ENCODE assay signal across 19 cellular contexts in the genomic region with DNA sequence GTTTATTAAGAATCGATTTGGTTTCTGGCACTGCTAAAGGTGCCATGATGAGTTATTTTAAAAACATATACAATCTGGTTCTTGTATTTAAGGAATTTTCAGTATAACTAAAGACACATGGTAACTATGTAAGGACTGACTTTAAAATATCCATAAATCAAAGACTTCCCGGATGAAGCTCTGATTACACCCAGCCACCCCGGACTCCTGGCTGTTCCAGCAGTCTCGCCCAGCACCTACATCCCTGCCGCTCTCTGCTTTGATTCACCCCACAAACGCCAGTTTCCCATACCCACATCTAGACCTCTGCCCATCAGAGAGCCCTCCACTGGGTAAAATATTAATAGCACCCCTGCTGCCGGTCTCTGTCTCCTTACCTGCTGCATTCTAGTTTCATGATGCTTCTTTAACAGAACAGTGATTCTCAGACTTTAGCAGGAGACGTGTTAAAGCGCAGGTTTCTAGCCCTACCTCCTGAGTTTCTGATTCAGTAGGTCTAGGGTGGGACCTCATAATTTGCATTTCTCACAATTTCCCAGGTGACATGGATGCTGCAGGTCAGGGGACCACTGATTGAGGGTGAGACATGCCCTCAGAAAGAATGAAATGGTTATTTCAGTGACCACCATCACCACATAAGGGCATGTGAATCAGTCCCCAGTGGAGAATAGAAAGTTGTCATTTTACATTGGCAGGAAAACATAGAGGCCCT.
DNase-seq lines count a peak whose midpoint lies in the region; ATAC-seq lines count a peak whose summit lies in the region.
"Had no signal": no experiment of that assay in that cellular context is flagged by ENCODE, and none has a peak within 500 bp of the region (broad histone marks: within the 10 kb centered on the region; RNA-seq: fewer than 3 reads in every experiment).

No MANE protein-coding gene starts in this region.

- H3K9me3 ChIP-seq in T-helper 17 cell (ENCODE audit: control insufficient read depth, low read length, poor library complexity, severe bottlenecking), result no peaks in the 10 kb centered on the region
- H3K9me3 ChIP-seq: BLaER1 treated with 17β-estradiol and CSF1 and Interleukin-3, amounts not matched to agents 10 nM and 100 nM had no signal

- intact Hi-C loops in activated CD4-positive, alpha-beta T cell treated with anti-CD3 and anti-CD28 coated beads for 36 hours (cut with DNase I, micrococcal nuclease), result no loop called here

- DNase-seq in NCI-H1105 (lab: John Stamatoyannopoulos, UW) (no peak), T-helper 17 cell (no peak)
- DNase-seq in activated CD4-positive, alpha-beta T cell treated with anti-CD3 and anti-CD28 coated beads for 36 hours, result no peak
- DNase-seq: activated CD4-positive, CD25-positive, alpha-beta regulatory T cell treated with anti-CD3 and anti-CD28 coated beads, Interleukin-2, amount 50 U/mL, for 72 hours; activated naive CD8-positive, alpha-beta T cell treated with anti-CD3 and anti-CD28 coated beads, Interleukin-2, amount 10 ng/mL, durations not matched to agents 7 days and 5 days; caudate nucleus; DMS153; effector memory CD8-positive, alpha-beta T cell; naive thymus-derived CD4-positive, alpha-beta T cell; NCI-H187; NCI-H524; PC-9; stimulated activated CD4-positive, alpha-beta T cell treated with anti-CD3 and anti-CD28 coated beads, Interleukin-2, amount 100 ng/mL, for 24 hours; T-cell had no signal

- peaks cover 15% of the 10 kb centered on the region for H3K27me3 Mint-ChIP-seq in T-helper 17 cell
- H3K27me3 Mint-ChIP-seq in activated CD4-positive, alpha-beta T cell treated with anti-CD3 and anti-CD28 coated beads for 36 hours, result peaks cover 15% of the 10 kb centered on the region

- H3K4me1 Mint-ChIP-seq in T-helper 17 cell, result no peaks in the 10 kb centered on the region
- H3K4me1 Mint-ChIP-seq in activated CD4-positive, alpha-beta T cell treated with anti-CD3 and anti-CD28 coated beads for 36 hours, result no peaks in the 10 kb centered on the region
- H3K4me1 Mint-ChIP-seq: activated naive CD8-positive, alpha-beta T cell treated with anti-CD3 and anti-CD28 coated beads, Interleukin-2, amount 10 ng/mL, durations not matched to agents 7 days and 5 days; naive thymus-derived CD4-positive, alpha-beta T cell; T-cell had no signal

- CTCF ChIA-PET in activated CD4-positive, alpha-beta T cell treated with anti-CD3 and anti-CD28 coated beads for 36 hours (lab: Charles Lee), result no interaction called here

- POLR2A ChIA-PET in activated CD4-positive, alpha-beta T cell treated with anti-CD3 and anti-CD28 coated beads for 36 hours (lab: Charles Lee), result no interaction called here

- H3K27ac Mint-ChIP-seq in T-helper 17 cell, result no peak overlapping the region
- H3K27ac Mint-ChIP-seq in activated CD4-positive, alpha-beta T cell treated with anti-CD3 and anti-CD28 coated beads for 36 hours, result no peak overlapping the region
- H3K27ac Mint-ChIP-seq: activated naive CD8-positive, alpha-beta T cell treated with anti-CD3 and anti-CD28 coated beads, Interleukin-2, amount 10 ng/mL, durations not matched to agents 7 days and 5 days; effector memory CD8-positive, alpha-beta T cell; naive thymus-derived CD4-positive, alpha-beta T cell; T-cell had no signal

- ATAC-seq in GM19395 (IDR thresholded peaks at IDR 0.05; ENCODE audit: unreplicated experiment) (peak; percentile 85), HG02678 (IDR thresholded peaks at IDR 0.05; ENCODE audit: unreplicated experiment) (peak; percentile 72), HG03469 (IDR thresholded peaks at IDR 0.05; ENCODE audit: unreplicated experiment) (peak; percentile 60), GM21717 (IDR thresholded peaks at IDR 0.05; ENCODE audit: unreplicated experiment) (no peak), T-helper 17 cell (no peak)
- ATAC-seq in activated CD4-positive, alpha-beta T cell treated with anti-CD3 and anti-CD28 coated beads for 36 hours, result no peak
- ATAC-seq: effector memory CD8-positive, alpha-beta T cell; naive thymus-derived CD4-positive, alpha-beta T cell; T-cell had no signal

- H3K4me3 Mint-ChIP-seq in T-helper 17 cell, result no peak overlapping the region
- no peak overlapping the region for H3K4me3 Mint-ChIP-seq in activated CD4-positive, alpha-beta T cell treated with anti-CD3 and anti-CD28 coated beads for 36 hours
- H3K4me3 Mint-ChIP-seq: activated naive CD8-positive, alpha-beta T cell treated with anti-CD3 and anti-CD28 coated beads, Interleukin-2, amount 10 ng/mL, durations not matched to agents 7 days and 5 days; effector memory CD8-positive, alpha-beta T cell; naive thymus-derived CD4-positive, alpha-beta T cell; T-cell had no signal

- H3K9me3 Mint-ChIP-seq in activated CD4-positive, alpha-beta T cell treated with anti-CD3 and anti-CD28 coated beads for 36 hours (ENCODE audit: low read depth), result no peaks in the 10 kb centered on the region
- H3K9me3 Mint-ChIP-seq: activated naive CD8-positive, alpha-beta T cell treated with anti-CD3 and anti-CD28 coated beads, Interleukin-2, amount 10 ng/mL, durations not matched to agents 7 days and 5 days; T-cell had no signal

- H3K36me3 Mint-ChIP-seq in T-helper 17 cell (ENCODE audit: low read depth), result no peaks in the 10 kb centered on the region
- no peaks in the 10 kb centered on the region for H3K36me3 Mint-ChIP-seq in activated CD4-positive, alpha-beta T cell treated with anti-CD3 and anti-CD28 coated beads for 36 hours (ENCODE audit: low read depth)
- H3K36me3 Mint-ChIP-seq: activated naive CD8-positive, alpha-beta T cell treated with anti-CD3 and anti-CD28 coated beads, Interleukin-2, amount 10 ng/mL, durations not matched to agents 7 days and 5 days; naive thymus-derived CD4-positive, alpha-beta T cell; T-cell had no signal

Comparison
In these comparisons a context has a peak if more than half of its experiments do, and no peak if none do; other contexts are left out.
1. ATAC-seq: peak in GM19395 (single experiment), HG02678 (single experiment) and HG03469 (single experiment); none in GM21717 (single experiment), T-helper 17 cell (single experiment) and activated CD4-positive, alpha-beta T cell treated with anti-CD3 and anti-CD28 coated beads for 36 hours (single experiment).